14 cellular contexts compared by ENCODE assay signal in genomic region chr2:69934614-69934908, GRCh38. TPM values are rescaled to one million over a fixed set of nuclear protein-coding genes. Genes with fewer than 3 reads are reported as not detected.
DNase-seq lines count a peak whose midpoint lies in the region; ATAC-seq and TF ChIP-seq lines count a peak whose summit lies in the region.
"Had no signal": no experiment of that assay in that cellular context is flagged by ENCODE, and none has a peak within 500 bp of the region (broad histone marks: within the 10 kb centered on the region; RNA-seq: fewer than 3 reads in every experiment).

No MANE protein-coding gene starts in this region.

- H3K27me3 Mint-ChIP-seq in activated CD8-positive, alpha-beta memory T cell treated with anti-CD3 and anti-CD28 coated beads, Interleukin-2, amount 10 ng/mL, durations not matched to agents 7 days and 5 days = no peaks in the 10 kb centered on the region
- H3K27me3 Mint-ChIP-seq in activated T-helper 1 cell treated with anti-CD3 and anti-CD28 coated beads, Interleukin-12 subunit alpha, Interleukin-12 subunit beta, Interleukin-2, Interleukin-4 antibody, amounts not matched to agents 30 ng/mL and 10 ng/mL and 1 ng/mL, durations not matched to agents 14 hours and 24 hours and 36 hours (ENCODE audit: insufficient read depth) = no peaks in the 10 kb centered on the region
- no peaks in the 10 kb centered on the region for H3K27me3 Mint-ChIP-seq in stimulated activated memory B cell treated with anti-CD40 and anti-IgM and Interleukin-4, amounts not matched to agents 10 μg/mL and 1 μg/mL and 100 μg/mL, for 72 hours

- intact Hi-C loops in activated T-helper 1 cell treated with anti-CD3 and anti-CD28 coated beads, Interleukin-12 subunit alpha, Interleukin-12 subunit beta, Interleukin-2, Interleukin-4 antibody, amounts not matched to agents 30 ng/mL and 10 ng/mL and 1 ng/mL, durations not matched to agents 14 hours and 24 hours and 36 hours (cut with micrococcal nuclease) = loop anchor here (1.0 to 5.0 kb wide), 3 partner anchors 12 to 133 kb away; no protein-coding TSS in a partner anchor
- intact Hi-C loops in Right ventricle myocardium superior (cut with DNase I) (no loop called here), dorsolateral prefrontal cortex (cut with DNase I) (no loop called here)

- H3K27ac ChIP-seq in foreskin keratinocyte = peak overlapping the region; percentile 93
- peak overlapping the region in 22 of 59 donors; percentile 1 to 79 (median 33) for H3K27ac ChIP-seq in dorsolateral prefrontal cortex
- H3K27ac ChIP-seq: SJCRH30 had no signal

- ATAC-seq in activated CD8-positive, alpha-beta memory T cell treated with anti-CD3 and anti-CD28 coated beads, Interleukin-2, amount 10 ng/mL, durations not matched to agents 7 days and 5 days = no peak
- ATAC-seq in foreskin keratinocyte = no peak
- ATAC-seq in stimulated activated memory B cell treated with anti-CD40 and anti-IgM and Interleukin-4, amounts not matched to agents 10 μg/mL and 1 μg/mL and 100 μg/mL, for 72 hours = no peak
- ATAC-seq in Right ventricle myocardium superior (ENCODE audit: poor library complexity) = no peak
- no peak for ATAC-seq in GM19455 (IDR thresholded peaks at IDR 0.05; ENCODE audit: unreplicated experiment)

- no peak overlapping the region for H3K4me3 ChIP-seq in dorsolateral prefrontal cortex
- H3K4me3 ChIP-seq: SJCRH30, vagina had no signal

- H3K27ac Mint-ChIP-seq in activated CD8-positive, alpha-beta memory T cell treated with anti-CD3 and anti-CD28 coated beads, Interleukin-2, amount 10 ng/mL, durations not matched to agents 7 days and 5 days = peak overlapping the region; percentile 30
- peak overlapping the region; percentile 75 for H3K27ac Mint-ChIP-seq in activated T-helper 1 cell treated with anti-CD3 and anti-CD28 coated beads, Interleukin-12 subunit alpha, Interleukin-12 subunit beta, Interleukin-2, Interleukin-4 antibody, amounts not matched to agents 30 ng/mL and 10 ng/mL and 1 ng/mL, durations not matched to agents 14 hours and 24 hours and 36 hours
- H3K27ac Mint-ChIP-seq in stimulated activated memory B cell treated with anti-CD40 and anti-IgM and Interleukin-4, amounts not matched to agents 10 μg/mL and 1 μg/mL and 100 μg/mL, for 72 hours = peak overlapping the region; percentile 26
- H3K27ac Mint-ChIP-seq: nephron had no signal

- H3K4me3 Mint-ChIP-seq in activated CD8-positive, alpha-beta memory T cell treated with anti-CD3 and anti-CD28 coated beads, Interleukin-2, amount 10 ng/mL, durations not matched to agents 7 days and 5 days = no peak overlapping the region
- no peak overlapping the region for H3K4me3 Mint-ChIP-seq in activated T-helper 1 cell treated with anti-CD3 and anti-CD28 coated beads, Interleukin-12 subunit alpha, Interleukin-12 subunit beta, Interleukin-2, Interleukin-4 antibody, amounts not matched to agents 30 ng/mL and 10 ng/mL and 1 ng/mL, durations not matched to agents 14 hours and 24 hours and 36 hours
- no peak overlapping the region for H3K4me3 Mint-ChIP-seq in stimulated activated memory B cell treated with anti-CD40 and anti-IgM and Interleukin-4, amounts not matched to agents 10 μg/mL and 1 μg/mL and 100 μg/mL, for 72 hours
- H3K4me3 Mint-ChIP-seq: nephron had no signal

- H3K36me3 Mint-ChIP-seq in activated CD8-positive, alpha-beta memory T cell treated with anti-CD3 and anti-CD28 coated beads, Interleukin-2, amount 10 ng/mL, durations not matched to agents 7 days and 5 days = peaks cover 63% of the 10 kb centered on the region
- H3K36me3 Mint-ChIP-seq in activated T-helper 1 cell treated with anti-CD3 and anti-CD28 coated beads, Interleukin-12 subunit alpha, Interleukin-12 subunit beta, Interleukin-2, Interleukin-4 antibody, amounts not matched to agents 30 ng/mL and 10 ng/mL and 1 ng/mL, durations not matched to agents 14 hours and 24 hours and 36 hours (ENCODE audit: low read depth) = peaks cover 49% of the 10 kb centered on the region
- peaks cover 51% of the 10 kb centered on the region for H3K36me3 Mint-ChIP-seq in stimulated activated memory B cell treated with anti-CD40 and anti-IgM and Interleukin-4, amounts not matched to agents 10 μg/mL and 1 μg/mL and 100 μg/mL, for 72 hours

- no peaks in the 10 kb centered on the region for H3K9me3 Mint-ChIP-seq in activated CD8-positive, alpha-beta memory T cell treated with anti-CD3 and anti-CD28 coated beads, Interleukin-2, amount 10 ng/mL, durations not matched to agents 7 days and 5 days (ENCODE audit: low read depth)
- no peaks in the 10 kb centered on the region for H3K9me3 Mint-ChIP-seq in activated T-helper 1 cell treated with anti-CD3 and anti-CD28 coated beads, Interleukin-12 subunit alpha, Interleukin-12 subunit beta, Interleukin-2, Interleukin-4 antibody, amounts not matched to agents 30 ng/mL and 10 ng/mL and 1 ng/mL, durations not matched to agents 14 hours and 24 hours and 36 hours
- H3K9me3 Mint-ChIP-seq in stimulated activated memory B cell treated with anti-CD40 and anti-IgM and Interleukin-4, amounts not matched to agents 10 μg/mL and 1 μg/mL and 100 μg/mL, for 72 hours = no peaks in the 10 kb centered on the region
- H3K9me3 Mint-ChIP-seq: nephron had no signal

- no peaks in the 10 kb centered on the region for H3K27me3 ChIP-seq in foreskin keratinocyte
- no peaks in the 10 kb centered on the region for H3K27me3 ChIP-seq in dorsolateral prefrontal cortex
- H3K27me3 ChIP-seq: SJCRH30, vagina had no signal

- CTCF ChIA-PET in activated CD8-positive, alpha-beta memory T cell treated with anti-CD3 and anti-CD28 coated beads, Interleukin-2, amount 10 ng/mL, durations not matched to agents 7 days and 5 days (lab: Charles Lee) = interaction anchor here (1.1 to 2.1 kb wide), 2 partner anchors 11 to 20 kb away, joined by 3 to 10 read pairs; partner anchors contain the start of gene MXD1

- no peak for TF ChIP-seq CTCF in foreskin keratinocyte (conservative IDR thresholded peaks at IDR 0.05)
- TF ChIP-seq CTCF in dorsolateral prefrontal cortex (IDR thresholded peaks at IDR 0.05 in 54 of 56, conservative IDR thresholded peaks at IDR 0.05 in 2 of 56; ENCODE audit: low read depth in 1 of 56, partially characterized antibody in 56 of 56) = no peak

- DNase-seq in activated CD8-positive, alpha-beta memory T cell treated with anti-CD3 and anti-CD28 coated beads, Interleukin-2, amount 10 ng/mL, durations not matched to agents 7 days and 5 days = no peak
- DNase-seq in activated CD8-positive, alpha-beta memory T cell treated with anti-CD3 and anti-CD28 coated beads, Interleukin-2, amount 50 U/mL, for 4 hours = no peak
- no peak for DNase-seq in activated T-helper 1 cell treated with anti-CD3 and anti-CD28 coated beads, Interleukin-12 subunit alpha, Interleukin-12 subunit beta, Interleukin-2, Interleukin-4 antibody, amounts not matched to agents 30 ng/mL and 10 ng/mL and 1 ng/mL, durations not matched to agents 14 hours and 24 hours and 36 hours (ENCODE audit: low spot score)
- DNase-seq in foreskin keratinocyte = no peak
- DNase-seq in Right ventricle myocardium superior = no peak
- no peak for DNase-seq in dorsolateral prefrontal cortex
- DNase-seq: left colon, MM.1S, NCI-H2107, SJCRH30 had no signal

- H3K4me1 ChIP-seq in foreskin keratinocyte = peaks cover 19% of the 10 kb centered on the region
- H3K4me1 ChIP-seq: SJCRH30, vagina had no signal

- peaks cover 35% of the 10 kb centered on the region for H3K4me1 Mint-ChIP-seq in activated CD8-positive, alpha-beta memory T cell treated with anti-CD3 and anti-CD28 coated beads, Interleukin-2, amount 10 ng/mL, durations not matched to agents 7 days and 5 days
- H3K4me1 Mint-ChIP-seq in activated T-helper 1 cell treated with anti-CD3 and anti-CD28 coated beads, Interleukin-12 subunit alpha, Interleukin-12 subunit beta, Interleukin-2, Interleukin-4 antibody, amounts not matched to agents 30 ng/mL and 10 ng/mL and 1 ng/mL, durations not matched to agents 14 hours and 24 hours and 36 hours (ENCODE audit: low read depth) = peaks cover 41% of the 10 kb centered on the region
- peaks cover 22% of the 10 kb centered on the region for H3K4me1 Mint-ChIP-seq in stimulated activated memory B cell treated with anti-CD40 and anti-IgM and Interleukin-4, amounts not matched to agents 10 μg/mL and 1 μg/mL and 100 μg/mL, for 72 hours

RNA-seq across cellular contexts. Expression of gene MXD1, which starts 19.7 kb away (rescaled TPM):
- 10 to 100 TPM; 19.3 to 22.3 TPM for total RNA-seq in activated CD8-positive, alpha-beta memory T cell treated with anti-CD3 and anti-CD28 coated beads, Interleukin-2, amount 10 ng/mL, durations not matched to agents 7 days and 5 days
- total RNA-seq in activated T-helper 1 cell treated with anti-CD3 and anti-CD28 coated beads, Interleukin-12 subunit alpha, Interleukin-12 subunit beta, Interleukin-2, Interleukin-4 antibody, amounts not matched to agents 30 ng/mL and 10 ng/mL and 1 ng/mL, durations not matched to agents 14 hours and 24 hours and 36 hours = 16.0 and 18.1 TPM in 2 replicates
- total RNA-seq in foreskin keratinocyte (3.6 and 3.7 TPM in 2 replicates), Right ventricle myocardium superior (5.1 TPM), dorsolateral prefrontal cortex (10 to 100 TPM; 12.4 to 45.6 (median 20.6) TPM)
- polyA plus RNA-seq in foreskin keratinocyte = 1.8 and 2.4 TPM in 2 replicates

RNA-seq across cellular contexts. Expression of gene ASPRV1, which starts 26.9 kb away (rescaled TPM):
- total RNA-seq in activated CD8-positive, alpha-beta memory T cell treated with anti-CD3 and anti-CD28 coated beads, Interleukin-2, amount 10 ng/mL, durations not matched to agents 7 days and 5 days = 1 to 10 TPM; 1.3 to 1.8 TPM
- total RNA-seq in activated T-helper 1 cell treated with anti-CD3 and anti-CD28 coated beads, Interleukin-12 subunit alpha, Interleukin-12 subunit beta, Interleukin-2, Interleukin-4 antibody, amounts not matched to agents 30 ng/mL and 10 ng/mL and 1 ng/mL, durations not matched to agents 14 hours and 24 hours and 36 hours = 0.44 and 0.91 TPM in 2 replicates
- total RNA-seq in foreskin keratinocyte (0.21 and 0.37 TPM in 2 replicates), Right ventricle myocardium superior (0.78 TPM), dorsolateral prefrontal cortex (10 to 100 TPM in 26 of 120 experiments, 1 to 10 TPM in 94; 5.0 to 15.7 (median 8.2) TPM)
- 0.20 and 0.41 TPM in 2 replicates for polyA plus RNA-seq in foreskin keratinocyte

RNA-seq across cellular contexts. Expression of gene SNRNP27, which starts 40.8 kb away (rescaled TPM):
- 10 to 100 TPM; 54.6 to 60.0 TPM for total RNA-seq in activated CD8-positive, alpha-beta memory T cell treated with anti-CD3 and anti-CD28 coated beads, Interleukin-2, amount 10 ng/mL, durations not matched to agents 7 days and 5 days
- 54.0 and 55.6 TPM in 2 replicates for total RNA-seq in activated T-helper 1 cell treated with anti-CD3 and anti-CD28 coated beads, Interleukin-12 subunit alpha, Interleukin-12 subunit beta, Interleukin-2, Interleukin-4 antibody, amounts not matched to agents 30 ng/mL and 10 ng/mL and 1 ng/mL, durations not matched to agents 14 hours and 24 hours and 36 hours
- total RNA-seq in foreskin keratinocyte (45.0 and 50.6 TPM in 2 replicates), Right ventricle myocardium superior (54.6 TPM), dorsolateral prefrontal cortex (10 to 100 TPM; 37.8 to 95.6 (median 69.7) TPM)
- polyA plus RNA-seq in foreskin keratinocyte = 30.8 and 36.8 TPM in 2 replicates
